ENCODE assay signal across 13 cellular contexts in the genomic region with DNA sequence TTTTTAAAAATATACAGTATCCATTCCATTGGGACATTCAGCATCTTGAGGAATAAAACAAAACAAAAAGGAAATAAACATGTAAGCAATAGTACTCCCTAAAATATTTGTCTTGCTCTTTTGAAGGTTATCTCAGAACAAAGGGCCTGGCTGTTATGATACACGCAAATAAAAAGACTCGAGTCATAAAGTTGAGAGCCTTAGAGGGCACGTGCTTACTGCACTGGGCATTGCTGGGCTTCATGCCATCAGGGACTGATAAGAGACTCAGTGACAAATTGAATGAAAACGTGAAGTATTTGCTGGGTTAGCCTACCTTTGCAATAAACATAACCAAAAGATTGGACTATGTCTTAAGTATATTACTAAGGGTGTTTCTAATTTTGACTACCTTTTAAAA.
DNase-seq lines count a peak whose midpoint lies in the region; ATAC-seq and TF ChIP-seq lines count a peak whose summit lies in the region.
"Had no signal": no experiment of that assay in that cellular context is flagged by ENCODE, and none has a peak within 500 bp of the region (broad histone marks: within the 10 kb centered on the region; RNA-seq: fewer than 3 reads in every experiment).

No MANE protein-coding gene starts in this region.

- no peak overlapping the region for H2AFZ ChIP-seq in trophoblast cell (ENCODE audit: insufficient read depth, low read length, poor library complexity)

- H3K27me3 ChIP-seq in MG63 (no peaks in the 10 kb centered on the region), colonic mucosa (no peaks in the 10 kb centered on the region), trophoblast cell (ENCODE audit: insufficient read depth, low read length) (no peaks in the 10 kb centered on the region), aorta (ENCODE audit: control insufficient read depth in 1 of 2, insufficient read depth in 2 of 2, low read length in 1 of 2) (no peaks in the 10 kb centered on the region)

- H3K14ac ChIP-seq in trophoblast cell (ENCODE audit: low read length): no peak overlapping the region

- H2BK120ac ChIP-seq in trophoblast cell (ENCODE audit: insufficient read depth, low read length, poor library complexity): no peak overlapping the region

- H3K27ac ChIP-seq in colonic mucosa (no peak overlapping the region), trophoblast cell (ENCODE audit: low read depth, low read length) (no peak overlapping the region), aorta (ENCODE audit: low read depth in 1 of 2, low read length in 2 of 2) (no peak overlapping the region)
- H3K27ac ChIP-seq: psoas muscle had no signal

- no peak overlapping the region for H3K9ac ChIP-seq in colonic mucosa (ENCODE audit: low read depth in 2 of 2, low read length in 2 of 2)
- no peak overlapping the region for H3K9ac ChIP-seq in trophoblast cell (ENCODE audit: low read length)

- H3K79me1 ChIP-seq in trophoblast cell (ENCODE audit: low read length): no peaks in the 10 kb centered on the region

- no peak for ATAC-seq in aorta (ENCODE audit: low FRiP score)
- no peak for ATAC-seq in GM21825 (IDR thresholded peaks at IDR 0.05; ENCODE audit: unreplicated experiment)
- ATAC-seq: naive thymus-derived CD8-positive, alpha-beta T cell; psoas muscle had no signal

- no peak overlapping the region for H2BK12ac ChIP-seq in trophoblast cell (ENCODE audit: low read length)

- H3K9me3 ChIP-seq in MG63: no peaks in the 10 kb centered on the region
- H3K9me3 ChIP-seq in colonic mucosa: no peaks in the 10 kb centered on the region
- H3K9me3 ChIP-seq in trophoblast cell (ENCODE audit: insufficient read depth, low read depth, low read length): no peaks in the 10 kb centered on the region
- H3K9me3 ChIP-seq in aorta (ENCODE audit: control insufficient read depth, low read length): no peaks in the 10 kb centered on the region
- H3K9me3 ChIP-seq: psoas muscle had no signal

- H3K79me2 ChIP-seq in trophoblast cell (ENCODE audit: control insufficient read depth, insufficient read depth, low read length, poor library complexity): no peaks in the 10 kb centered on the region

- WGBS in trophoblast cell (ENCODE audit: extremely low coverage, insufficient coverage, insufficient read length): no CpG with 5 or more reads among the region's 4 CpGs
- WGBS in aorta, 2 donors: 2 to 6% methylated on average over 4 of the region's 4 CpGs

- no peak overlapping the region for H2BK5ac ChIP-seq in trophoblast cell (ENCODE audit: low read depth, low read length, poor library complexity)

- H3K4me2 ChIP-seq in trophoblast cell (ENCODE audit: low read length): no peak overlapping the region

- no peak overlapping the region for H2AK5ac ChIP-seq in trophoblast cell (ENCODE audit: low read length)

- no peaks in the 10 kb centered on the region for H3K36me3 ChIP-seq in MG63
- no peaks in the 10 kb centered on the region for H3K36me3 ChIP-seq in colonic mucosa
- H3K36me3 ChIP-seq in trophoblast cell (ENCODE audit: control insufficient read depth in 1 of 2, insufficient read depth in 2 of 2, low read length in 2 of 2): no peaks in the 10 kb centered on the region
- no peaks in the 10 kb centered on the region for H3K36me3 ChIP-seq in aorta (ENCODE audit: control insufficient read depth in 1 of 2, insufficient read depth in 2 of 2, low read length in 1 of 2)

- H3K4ac ChIP-seq in trophoblast cell (ENCODE audit: low read depth, low read length): no peak overlapping the region

- DNase-seq in DMS79 treated with DMSO at 0.1 percent for 48 hours (lab: John Stamatoyannopoulos, UW) (peak; percentile 89), MG63 (peak; percentile 26), colonic mucosa (peak; percentile 43), trophoblast cell (peak; percentile 7 to 28), HCEC 1CT (no peak), aorta (no peak)
- no peak for DNase-seq in stimulated activated naive CD4-positive, alpha-beta T cell treated with Interleukin-2 at 50 U/mL for 16 hours (lab: John Stamatoyannopoulos, UW)
- DNase-seq: activated effector memory CD4-positive, alpha-beta T cell treated with anti-CD3 and anti-CD28 coated beads, Interleukin-2, amount 50 U/mL, for 16 hours; Kasumi-1; naive thymus-derived CD8-positive, alpha-beta T cell; NCI-H146; psoas muscle had no signal

- no peaks in the 10 kb centered on the region for H3K4me1 ChIP-seq in colonic mucosa
- no peaks in the 10 kb centered on the region for H3K4me1 ChIP-seq in trophoblast cell (ENCODE audit: control insufficient read depth in 1 of 2, insufficient read depth in 2 of 2, low read length in 2 of 2)
- no peaks in the 10 kb centered on the region for H3K4me1 ChIP-seq in aorta (ENCODE audit: control insufficient read depth in 1 of 2, insufficient read depth in 2 of 2, low read length in 2 of 2)
- H3K4me1 ChIP-seq: psoas muscle had no signal

- H3K4me3 ChIP-seq in MG63: no peak overlapping the region
- no peak overlapping the region for H3K4me3 ChIP-seq in colonic mucosa
- no peak overlapping the region for H3K4me3 ChIP-seq in trophoblast cell (ENCODE audit: low read depth, low read length)
- no peak overlapping the region for H3K4me3 ChIP-seq in aorta (ENCODE audit: low read length in 2 of 2)
- H3K4me3 ChIP-seq: psoas muscle had no signal

- no peak overlapping the region for H3K23ac ChIP-seq in trophoblast cell (ENCODE audit: low read length)

- no peak overlapping the region for H4K91ac ChIP-seq in trophoblast cell (ENCODE audit: low read depth, low read length)

- no peak overlapping the region for H4K8ac ChIP-seq in trophoblast cell (ENCODE audit: low read depth, low read length)

- intact Hi-C loops in colonic mucosa (cut with DNase I) (no loop called here), aorta (cut with DNase I) (no loop called here)

- TF ChIP-seq CTCF in colonic mucosa (IDR thresholded peaks at IDR 0.05): no peak

- no peak overlapping the region for H3K18ac ChIP-seq in trophoblast cell (ENCODE audit: low read length)

- no peak overlapping the region for H4K12ac ChIP-seq in trophoblast cell (ENCODE audit: low read depth, low read length)

Comparison
In these comparisons a context has a peak if more than half of its experiments do, and no peak if none do; other contexts are left out.
1. DNase-seq: peak in DMS79 treated with DMSO at 0.1 percent for 48 hours (single experiment), MG63 (single experiment), colonic mucosa (single experiment) and trophoblast cell (2 of 2); none in HCEC 1CT (single experiment), stimulated activated naive CD4-positive, alpha-beta T cell treated with Interleukin-2 at 50 U/mL for 16 hours (single experiment) and aorta (0 of 2).